Comparison of ENCODE assay signal across 8 cellular contexts in genomic region chr3:86073799-86074198, GRCh38.
"Had no signal": no experiment of that assay in that cellular context is flagged by ENCODE, and none has a peak within 500 bp of the region (broad histone marks: within the 10 kb centered on the region; RNA-seq: fewer than 3 reads in every experiment).

No MANE protein-coding gene starts in this region.

- H3K4me1 Mint-ChIP-seq: GM23338, H9 had no signal

- H3K9me3 Mint-ChIP-seq: GM23338, H9 had no signal

- H3K27ac ChIP-seq: KMS-11 had no signal

- H3K4me3 ChIP-seq: GM23338 had no signal

- H3K4me3 Mint-ChIP-seq: GM23338, H9 had no signal

- FAIRE-seq: H1, H54, HTR-8/SVneo had no signal

- H3K27ac Mint-ChIP-seq: GM23338, H9 had no signal

- H3K9ac ChIP-seq: KMS-11 had no signal

- ATAC-seq: GM23338 had no signal

- H2AFZ ChIP-seq: GM23338 had no signal

- H3K4me2 ChIP-seq: GM23338, KMS-11 had no signal

- DNase-seq: H9, HCEC 1CT, KBM-7 had no signal
